Comparison of ENCODE assay signal across 15 cellular contexts in genomic region chr13:98401936-98402335, GRCh38.
"Had no signal": no experiment of that assay in that cellular context is flagged by ENCODE, and none has a peak within 500 bp of the region (broad histone marks: within the 10 kb centered on the region; RNA-seq: fewer than 3 reads in every experiment).

No MANE protein-coding gene starts in this region.

- H3K4me1 Mint-ChIP-seq: stimulated activated memory B cell treated with anti-CD40 and anti-IgM and Interleukin-4, amounts not matched to agents 10 μg/mL and 1 μg/mL and 100 μg/mL, for 72 hours had no signal

- H3K36me3 Mint-ChIP-seq: activated naive CD4-positive, alpha-beta T cell treated with anti-CD3 and anti-CD28 coated beads, Interleukin-2, amount 50 U/mL, for 72 hours; stimulated activated memory B cell treated with anti-CD40 and anti-IgM and Interleukin-4, amounts not matched to agents 10 μg/mL and 1 μg/mL and 100 μg/mL, for 72 hours had no signal

- H3K27ac Mint-ChIP-seq: dendritic cell treated with granulocyte-macrophage colony-stimulating factor and Interleukin-4, amounts not matched to agents 40 ng/mL and 50 ng/mL, for 4 days; stimulated activated memory B cell treated with anti-CD40 and anti-IgM and Interleukin-4, amounts not matched to agents 10 μg/mL and 1 μg/mL and 100 μg/mL, for 72 hours had no signal

- DNase-seq: activated CD4-positive, alpha-beta T cell treated with anti-CD3 and anti-CD28 coated beads, Interleukin-2, amount 50 U/mL, for 4 hours; activated gamma-delta T cell; adrenal gland; effector CD8-positive, alpha-beta T cell; heart right ventricle; left ventricle myocardium inferior; mammary epithelial cell; ovary; spleen; stimulated activated CD4-positive, alpha-beta T cell treated with anti-CD3 and anti-CD28 coated beads, Interleukin-4, amount 100 ng/mL, for 4 hours; T-helper 2 cell had no signal

- ATAC-seq: activated naive CD4-positive, alpha-beta T cell treated with anti-CD3 and anti-CD28 coated beads, Interleukin-2, amount 50 U/mL, for 72 hours; gastroesophageal sphincter; heart right ventricle; stimulated activated memory B cell treated with anti-CD40 and anti-IgM and Interleukin-4, amounts not matched to agents 10 μg/mL and 1 μg/mL and 100 μg/mL, for 72 hours had no signal

- H3K4me3 Mint-ChIP-seq: dendritic cell treated with granulocyte-macrophage colony-stimulating factor and Interleukin-4, amounts not matched to agents 40 ng/mL and 50 ng/mL, for 4 days; stimulated activated memory B cell treated with anti-CD40 and anti-IgM and Interleukin-4, amounts not matched to agents 10 μg/mL and 1 μg/mL and 100 μg/mL, for 72 hours had no signal

- H3K9me3 Mint-ChIP-seq: activated naive CD4-positive, alpha-beta T cell treated with anti-CD3 and anti-CD28 coated beads, Interleukin-2, amount 50 U/mL, for 72 hours; dendritic cell treated with granulocyte-macrophage colony-stimulating factor and Interleukin-4, amounts not matched to agents 40 ng/mL and 50 ng/mL, for 4 days; stimulated activated memory B cell treated with anti-CD40 and anti-IgM and Interleukin-4, amounts not matched to agents 10 μg/mL and 1 μg/mL and 100 μg/mL, for 72 hours had no signal
